Comparison of ENCODE assay signal across 9 cellular contexts in genomic region chr19:4606921-4607678, GRCh38. TPM values are rescaled to one million over a fixed set of nuclear protein-coding genes. Genes with fewer than 3 reads are reported as not detected.
A peak's percentile ranks its signal among the peaks of the same experiment; 100 is the strongest.
DNase-seq lines count a peak whose midpoint lies in the region; ATAC-seq and TF ChIP-seq lines count a peak whose summit lies in the region.
"Had no signal": no experiment of that assay in that cellular context is flagged by ENCODE, and none has a peak within 500 bp of the region (broad histone marks: within the 10 kb centered on the region; RNA-seq: fewer than 3 reads in every experiment).

No MANE protein-coding gene starts in this region.

- no peak for TF ChIP-seq CTCF in activated CD8-positive, alpha-beta T cell treated with anti-CD3 and anti-CD28 coated beads for 36 hours (IDR thresholded peaks at IDR 0.05)
- TF ChIP-seq CTCF in Panc1 (IDR thresholded peaks at IDR 0.05) (no peak), thyroid gland (IDR thresholded peaks at IDR 0.05) (no peak)

- POLR2A ChIA-PET in activated CD8-positive, alpha-beta T cell treated with anti-CD3 and anti-CD28 coated beads for 36 hours (lab: Charles Lee) = interaction anchor here (0.6 to 1.1 kb wide), 2 partner anchors 10 to 396 kb away, joined by 3 read pairs; no protein-coding TSS in a partner anchor
- POLR2A ChIA-PET in activated CD8-positive, alpha-beta T cell treated with anti-CD3 and anti-CD28 coated beads, Interleukin-2, amount 10 ng/mL, durations not matched to agents 7 days and 5 days (lab: Charles Lee) = no interaction called here
- POLR2A ChIA-PET in Panc1 (lab: Charles Lee) = no interaction called here

- H3K9me3 ChIP-seq in Panc1 (ENCODE audit: control insufficient read depth, insufficient read depth, low read depth, low read length) (no peaks in the 10 kb centered on the region), iPS DF 6.9 (ENCODE audit: control insufficient read depth, insufficient read depth, low read length) (no peaks in the 10 kb centered on the region), thyroid gland (no peaks in the 10 kb centered on the region)

- no peaks in the 10 kb centered on the region for H3K36me3 ChIP-seq in Panc1 (ENCODE audit: control insufficient read depth, insufficient read depth, low read length)
- no peaks in the 10 kb centered on the region for H3K36me3 ChIP-seq in iPS DF 6.9 (ENCODE audit: control insufficient read depth, insufficient read depth, low read length)
- H3K36me3 ChIP-seq in thyroid gland = no peaks in the 10 kb centered on the region

- no peaks in the 10 kb centered on the region for H3K9me3 Mint-ChIP-seq in activated CD8-positive, alpha-beta T cell treated with anti-CD3 and anti-CD28 coated beads for 36 hours
- H3K9me3 Mint-ChIP-seq in activated CD8-positive, alpha-beta T cell treated with anti-CD3 and anti-CD28 coated beads, Interleukin-2, amount 10 ng/mL, durations not matched to agents 7 days and 5 days (ENCODE audit: insufficient read depth) = no peaks in the 10 kb centered on the region
- H3K9me3 Mint-ChIP-seq: T-helper 1 cell treated with Interleukin-12 subunit alpha and Interleukin-12 subunit beta and Interleukin-4 antibody, amounts not matched to agents 30 μg/mL and 1 μg/mL, for 36 hours had no signal

- no peak for TF ChIP-seq POLR2A in thyroid gland (IDR thresholded peaks at IDR 0.05)

- no peaks in the 10 kb centered on the region for H3K4me1 Mint-ChIP-seq in activated CD8-positive, alpha-beta T cell treated with anti-CD3 and anti-CD28 coated beads for 36 hours (ENCODE audit: low read depth)
- H3K4me1 Mint-ChIP-seq in activated CD8-positive, alpha-beta T cell treated with anti-CD3 and anti-CD28 coated beads, Interleukin-2, amount 10 ng/mL, durations not matched to agents 7 days and 5 days (ENCODE audit: low read depth) = no peaks in the 10 kb centered on the region

- ATAC-seq in activated CD8-positive, alpha-beta T cell treated with anti-CD3 and anti-CD28 coated beads for 36 hours = peak; percentile 56
- ATAC-seq in activated CD8-positive, alpha-beta T cell treated with anti-CD3 and anti-CD28 coated beads, Interleukin-2, amount 10 ng/mL, durations not matched to agents 7 days and 5 days = no peak
- 0 out of 2 replicates have a peak, but pooled peaks have one; percentile 24 for ATAC-seq in Panc1

- BruUV-seq in Panc1 (replicated peaks; lab: Mats Ljungman, UMichigan) = no TSS peak

- H3K36me3 Mint-ChIP-seq in activated CD8-positive, alpha-beta T cell treated with anti-CD3 and anti-CD28 coated beads for 36 hours (ENCODE audit: low read depth) = no peaks in the 10 kb centered on the region
- H3K36me3 Mint-ChIP-seq in activated CD8-positive, alpha-beta T cell treated with anti-CD3 and anti-CD28 coated beads, Interleukin-2, amount 10 ng/mL, durations not matched to agents 7 days and 5 days (ENCODE audit: low read depth) = no peaks in the 10 kb centered on the region

- H3K4me1 ChIP-seq in Panc1 (ENCODE audit: control insufficient read depth, insufficient read depth, low read length) (no peaks in the 10 kb centered on the region; the same call in 1 of the 2 replicates), iPS DF 6.9 (ENCODE audit: control insufficient read depth, insufficient read depth, low read length) (peaks cover 2% of the 10 kb centered on the region; the same call in 1 of the 2 replicates), thyroid gland (peaks cover 3 to 21% of the 10 kb centered on the region in 2 donors)

- H3K27me3 ChIP-seq in Panc1 (ENCODE audit: control insufficient read depth, insufficient read depth, low read length) = no peaks in the 10 kb centered on the region
- no peaks in the 10 kb centered on the region for H3K27me3 ChIP-seq in iPS DF 6.9 (ENCODE audit: control insufficient read depth, insufficient read depth, low read length)
- no peaks in the 10 kb centered on the region for H3K27me3 ChIP-seq in thyroid gland

- intact Hi-C loops in activated CD8-positive, alpha-beta T cell treated with anti-CD3 and anti-CD28 coated beads for 36 hours (cut with micrococcal nuclease) = no loop called here
- intact Hi-C loops in Panc1 (cut with micrococcal nuclease; ENCODE audit: unreplicated experiment) (no loop called here), thyroid gland (cut with DNase I) (no loop called here)

- peak; percentile 22 for DNase-seq in activated CD8-positive, alpha-beta T cell treated with anti-CD3 and anti-CD28 coated beads for 36 hours
- DNase-seq in activated CD8-positive, alpha-beta T cell treated with anti-CD3 and anti-CD28 coated beads, Interleukin-2, amount 10 ng/mL, durations not matched to agents 7 days and 5 days = no peak
- DNase-seq in Panc1 (ENCODE audit: low read depth, low spot score) (no peak), iPS DF 6.9 (ENCODE audit: low read depth, low spot score) (no peak), thyroid gland (peak; percentile 66 to 73), SIG-M5 treated with dmso at 0.1 percent for 504 hours (lab: John Stamatoyannopoulos, UW; ENCODE audit: unreplicated experiment) (no peak), RKO (ENCODE audit: low spot score) (no peak), cerebellum (ENCODE audit: low spot score) (no peak)

- in situ Hi-C loops in Panc1 (cut with HindIII; ENCODE audit: low pct_unique_long_range_greater_than_20kb, low sequenced_read_pairs) = no loop called here

- CTCF ChIA-PET in activated CD8-positive, alpha-beta T cell treated with anti-CD3 and anti-CD28 coated beads for 36 hours (lab: Charles Lee) = interaction anchor here (0.6 to 2.1 kb wide), 6 partner anchors 27 to 52 kb away, joined by 3 to 6 read pairs (median 4); no protein-coding TSS in a partner anchor
- CTCF ChIA-PET in activated CD8-positive, alpha-beta T cell treated with anti-CD3 and anti-CD28 coated beads, Interleukin-2, amount 10 ng/mL, durations not matched to agents 7 days and 5 days (lab: Charles Lee) = no interaction called here
- CTCF ChIA-PET in Panc1 (lab: Charles Lee) = no interaction called here

- peaks cover 17% of the 10 kb centered on the region for H3K27me3 Mint-ChIP-seq in activated CD8-positive, alpha-beta T cell treated with anti-CD3 and anti-CD28 coated beads for 36 hours
- peaks cover 17% of the 10 kb centered on the region for H3K27me3 Mint-ChIP-seq in activated CD8-positive, alpha-beta T cell treated with anti-CD3 and anti-CD28 coated beads, Interleukin-2, amount 10 ng/mL, durations not matched to agents 7 days and 5 days (ENCODE audit: low read depth)

- H3K27ac ChIP-seq in Panc1 (ENCODE audit: low read length) (no peak overlapping the region), iPS DF 6.9 (ENCODE audit: low read length) (no peak overlapping the region), thyroid gland (no peak overlapping the region)

- no peak overlapping the region for H3K4me3 Mint-ChIP-seq in activated CD8-positive, alpha-beta T cell treated with anti-CD3 and anti-CD28 coated beads for 36 hours
- no peak overlapping the region for H3K4me3 Mint-ChIP-seq in activated CD8-positive, alpha-beta T cell treated with anti-CD3 and anti-CD28 coated beads, Interleukin-2, amount 10 ng/mL, durations not matched to agents 7 days and 5 days
- H3K4me3 Mint-ChIP-seq: T-helper 1 cell treated with Interleukin-12 subunit alpha and Interleukin-12 subunit beta and Interleukin-4 antibody, amounts not matched to agents 30 μg/mL and 1 μg/mL, for 36 hours had no signal

- H3K27ac Mint-ChIP-seq in activated CD8-positive, alpha-beta T cell treated with anti-CD3 and anti-CD28 coated beads for 36 hours = no peak overlapping the region
- H3K27ac Mint-ChIP-seq in activated CD8-positive, alpha-beta T cell treated with anti-CD3 and anti-CD28 coated beads, Interleukin-2, amount 10 ng/mL, durations not matched to agents 7 days and 5 days = no peak overlapping the region
- H3K27ac Mint-ChIP-seq: T-helper 1 cell treated with Interleukin-12 subunit alpha and Interleukin-12 subunit beta and Interleukin-4 antibody, amounts not matched to agents 30 μg/mL and 1 μg/mL, for 36 hours had no signal

- H3K4me3 ChIP-seq in Panc1 (ENCODE audit: low read depth in 2 of 2, low read length in 2 of 2) (no peak overlapping the region), iPS DF 6.9 (ENCODE audit: low read length) (peak overlapping the region; percentile 2; the same call in 1 of the 2 replicates), thyroid gland (replicated peaks in 1 of 3) (no peak overlapping the region)

- WGBS in iPS DF 6.9 (ENCODE audit: insufficient coverage, insufficient read length) = no CpG with 5 or more reads among the region's 35 CpGs
- 16 to 77% methylated on average over 5 to 30 of the region's 35 CpGs for WGBS in thyroid gland, 2 donors

RNA-seq across cellular contexts. Expression of gene TNFAIP8L1, which starts 32.2 kb away (rescaled TPM):
- 10 to 100 TPM; 13.5 to 13.7 TPM for total RNA-seq in activated CD8-positive, alpha-beta T cell treated with anti-CD3 and anti-CD28 coated beads for 36 hours
- 10 to 100 TPM; 19.4 to 20.2 TPM for total RNA-seq in activated CD8-positive, alpha-beta T cell treated with anti-CD3 and anti-CD28 coated beads, Interleukin-2, amount 10 ng/mL, durations not matched to agents 7 days and 5 days
- 4.8 TPM for total RNA-seq in Panc1 (2021; ENCODE audit: unreplicated experiment)
- 3.8 TPM for polyA plus RNA-seq in Panc1 (2012; ENCODE audit: insufficient read length)
- 1 to 10 TPM; 3.8 to 9.5 (median 7.8) TPM for total RNA-seq in thyroid gland
- total RNA-seq in cerebellum = 4.4 TPM

RNA-seq across cellular contexts. Expression of gene SEMA6B, which starts 47.6 kb away (rescaled TPM):
- not detected for total RNA-seq in activated CD8-positive, alpha-beta T cell treated with anti-CD3 and anti-CD28 coated beads for 36 hours
- total RNA-seq in activated CD8-positive, alpha-beta T cell treated with anti-CD3 and anti-CD28 coated beads, Interleukin-2, amount 10 ng/mL, durations not matched to agents 7 days and 5 days = not detected
- total RNA-seq in Panc1 (2021; ENCODE audit: unreplicated experiment) (5.7 TPM), thyroid gland (1 to 10 TPM; 1.2 to 9.1 (median 4.2) TPM), cerebellum (21.4 TPM)
- 9.5 TPM for polyA plus RNA-seq in Panc1 (2012; ENCODE audit: insufficient read length)

Comparison
In these comparisons a context has a peak if more than half of its experiments do, and no peak if none do; other contexts are left out.
1. DNase-seq: peak in activated CD8-positive, alpha-beta T cell treated with anti-CD3 and anti-CD28 coated beads for 36 hours (single experiment) and thyroid gland (2 of 2); none in activated CD8-positive, alpha-beta T cell treated with anti-CD3 and anti-CD28 coated beads, Interleukin-2, amount 10 ng/mL, durations not matched to agents 7 days and 5 days (single experiment), Panc1 (single experiment), iPS DF 6.9 (single experiment), SIG-M5 treated with dmso at 0.1 percent for 504 hours (single experiment), RKO (single experiment) and cerebellum (single experiment).